1 cellular context compared by ENCODE assay signal in the genomic region with DNA sequence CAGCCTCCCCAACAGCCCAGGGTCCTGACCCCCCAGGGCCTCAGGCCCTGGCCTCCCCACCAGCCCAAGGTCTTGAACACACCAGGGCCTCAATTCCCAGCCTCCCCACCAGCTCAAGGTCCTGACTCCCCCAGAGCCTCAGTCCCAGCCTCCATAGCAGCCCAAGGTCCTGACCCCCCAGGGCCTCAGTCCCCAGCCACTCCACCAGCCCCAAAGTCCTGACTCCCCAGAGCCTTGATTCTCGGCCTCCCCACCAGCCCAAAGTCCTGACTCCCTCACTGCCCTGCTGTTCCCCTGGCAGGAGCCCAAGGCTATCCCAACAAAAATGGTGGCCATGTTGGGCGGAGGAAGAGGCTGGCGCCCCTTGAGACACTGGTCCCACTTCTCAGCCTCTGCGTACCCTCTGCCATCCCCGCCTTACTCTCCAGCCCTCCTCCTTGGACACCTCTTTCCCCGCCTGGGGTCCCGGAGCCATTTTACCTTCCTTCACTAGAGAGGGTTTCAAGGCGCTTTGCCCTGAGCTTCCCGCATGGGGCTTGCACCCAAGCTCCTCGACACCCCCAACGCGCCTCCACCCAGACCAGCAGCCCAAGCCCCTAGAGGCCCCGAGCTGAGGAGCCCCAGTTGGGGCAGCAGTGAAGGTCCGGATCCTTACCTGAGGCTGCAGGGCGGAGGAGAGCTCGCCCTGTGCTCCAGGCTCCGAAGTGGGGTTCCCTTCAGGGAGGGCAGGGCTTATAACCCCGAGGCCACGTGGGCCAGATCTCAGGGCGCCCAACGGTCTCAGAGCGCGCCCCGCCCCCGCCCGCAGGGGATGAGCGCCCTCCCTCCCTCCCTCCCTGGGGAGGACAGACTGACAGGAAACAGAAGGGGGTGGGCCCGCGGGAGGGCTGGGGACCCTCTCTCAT.
A peak's percentile ranks its signal among the peaks of the same experiment; 100 is the strongest.
TF ChIP-seq lines count a peak whose summit lies in the region.

No MANE protein-coding gene starts in this region.

TF ChIP-seq in K562, 482 proteins besides CTCF, POLR2A, EP300 and RAD21 (continued from another document and continues in another):
- no peak for TF ChIP-seq FUS (optimal IDR thresholded peaks at IDR 0.05; ENCODE audit: low read depth, low read length)
- no peak for TF ChIP-seq ZNF589 (CRISPR knock-in tag; IDR thresholded peaks at IDR 0.05; ENCODE audit: low read depth)
- peak; percentile 93 for TF ChIP-seq TAF9B (IDR thresholded peaks at IDR 0.05; ENCODE audit: partially characterized antibody)
- no peak for TF ChIP-seq CCAR2 (IDR thresholded peaks at IDR 0.05; ENCODE audit: low read depth, low read length)
- no peak for TF ChIP-seq CEBPB (tag; IDR thresholded peaks at IDR 0.05)
- no peak for TF ChIP-seq ZNF124 (CRISPR knock-in tag; IDR thresholded peaks at IDR 0.05)
- TF ChIP-seq LEF1 (IDR thresholded peaks at IDR 0.05), result peak; percentile 71
- peak; percentile 28; the same call in 1 of the 2 replicates for TF ChIP-seq OTX1 (CRISPR knock-in tag; IDR thresholded peaks at IDR 0.05)
- TF ChIP-seq SAFB (IDR thresholded peaks at IDR 0.05; ENCODE audit: borderline replicate concordance, low read depth, low read length), result no peak
- TF ChIP-seq, protein P1, sequence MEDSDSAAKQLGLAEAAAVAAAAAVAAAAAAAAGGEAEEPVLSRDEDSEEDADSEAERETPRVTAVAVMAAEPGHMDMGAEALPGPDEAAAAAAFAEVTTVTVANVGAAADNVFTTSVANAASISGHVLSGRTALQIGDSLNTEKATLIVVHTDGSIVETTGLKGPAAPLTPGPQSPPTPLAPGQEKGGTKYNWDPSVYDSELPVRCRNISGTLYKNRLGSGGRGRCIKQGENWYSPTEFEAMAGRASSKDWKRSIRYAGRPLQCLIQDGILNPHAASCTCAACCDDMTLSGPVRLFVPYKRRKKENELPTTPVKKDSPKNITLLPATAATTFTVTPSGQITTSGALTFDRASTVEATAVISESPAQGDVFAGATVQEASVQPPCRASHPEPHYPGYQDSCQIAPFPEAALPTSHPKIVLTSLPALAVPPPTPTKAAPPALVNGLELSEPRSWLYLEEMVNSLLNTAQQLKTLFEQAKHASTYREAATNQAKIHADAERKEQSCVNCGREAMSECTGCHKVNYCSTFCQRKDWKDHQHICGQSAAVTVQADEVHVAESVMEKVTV (CRISPR knock-in tag; IDR thresholded peaks at IDR 0.05), result no peak; the same call in 1 of the 2 replicates
- peak; percentile 67 for TF ChIP-seq CXXC5 (CRISPR knock-in tag; IDR thresholded peaks at IDR 0.05)
- peak; percentile 99 for TF ChIP-seq CBX1 (IDR thresholded peaks at IDR 0.05; ENCODE audit: low read depth)
- no peak for TF ChIP-seq ZNF316 (IDR thresholded peaks at IDR 0.05)
- no peak for TF ChIP-seq TFAM (CRISPR knock-in tag; conservative IDR thresholded peaks at IDR 0.05)
- TF ChIP-seq SUPT5H (IDR thresholded peaks at IDR 0.05), result peak; percentile 100
- TF ChIP-seq, protein P2, sequence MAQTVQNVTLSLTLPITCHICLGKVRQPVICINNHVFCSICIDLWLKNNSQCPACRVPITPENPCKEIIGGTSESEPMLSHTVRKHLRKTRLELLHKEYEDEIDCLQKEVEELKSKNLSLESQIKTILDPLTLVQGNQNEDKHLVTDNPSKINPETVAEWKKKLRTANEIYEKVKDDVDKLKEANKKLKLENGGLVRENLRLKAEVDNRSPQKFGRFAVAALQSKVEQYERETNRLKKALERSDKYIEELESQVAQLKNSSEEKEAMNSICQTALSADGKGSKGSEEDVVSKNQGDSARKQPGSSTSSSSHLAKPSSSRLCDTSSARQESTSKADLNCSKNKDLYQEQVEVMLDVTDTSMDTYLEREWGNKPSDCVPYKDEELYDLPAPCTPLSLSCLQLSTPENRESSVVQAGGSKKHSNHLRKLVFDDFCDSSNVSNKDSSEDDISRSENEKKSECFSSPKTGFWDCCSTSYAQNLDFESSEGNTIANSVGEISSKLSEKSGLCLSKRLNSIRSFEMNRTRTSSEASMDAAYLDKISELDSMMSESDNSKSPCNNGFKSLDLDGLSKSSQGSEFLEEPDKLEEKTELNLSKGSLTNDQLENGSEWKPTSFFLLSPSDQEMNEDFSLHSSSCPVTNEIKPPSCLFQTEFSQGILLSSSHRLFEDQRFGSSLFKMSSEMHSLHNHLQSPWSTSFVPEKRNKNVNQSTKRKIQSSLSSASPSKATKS (CRISPR knock-in tag; IDR thresholded peaks at IDR 0.05), result no peak
- TF ChIP-seq, protein P3, sequence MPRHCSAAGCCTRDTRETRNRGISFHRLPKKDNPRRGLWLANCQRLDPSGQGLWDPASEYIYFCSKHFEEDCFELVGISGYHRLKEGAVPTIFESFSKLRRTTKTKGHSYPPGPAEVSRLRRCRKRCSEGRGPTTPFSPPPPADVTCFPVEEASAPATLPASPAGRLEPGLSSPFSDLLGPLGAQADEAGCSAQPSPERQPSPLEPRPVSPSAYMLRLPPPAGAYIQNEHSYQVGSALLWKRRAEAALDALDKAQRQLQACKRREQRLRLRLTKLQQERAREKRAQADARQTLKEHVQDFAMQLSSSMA (CRISPR knock-in tag; IDR thresholded peaks at IDR 0.05), result no peak
- TF ChIP-seq ZNF12 (CRISPR knock-in tag; IDR thresholded peaks at IDR 0.05), result peak; percentile 71; the same call in 1 of the 2 replicates
- TF ChIP-seq, protein P4, sequence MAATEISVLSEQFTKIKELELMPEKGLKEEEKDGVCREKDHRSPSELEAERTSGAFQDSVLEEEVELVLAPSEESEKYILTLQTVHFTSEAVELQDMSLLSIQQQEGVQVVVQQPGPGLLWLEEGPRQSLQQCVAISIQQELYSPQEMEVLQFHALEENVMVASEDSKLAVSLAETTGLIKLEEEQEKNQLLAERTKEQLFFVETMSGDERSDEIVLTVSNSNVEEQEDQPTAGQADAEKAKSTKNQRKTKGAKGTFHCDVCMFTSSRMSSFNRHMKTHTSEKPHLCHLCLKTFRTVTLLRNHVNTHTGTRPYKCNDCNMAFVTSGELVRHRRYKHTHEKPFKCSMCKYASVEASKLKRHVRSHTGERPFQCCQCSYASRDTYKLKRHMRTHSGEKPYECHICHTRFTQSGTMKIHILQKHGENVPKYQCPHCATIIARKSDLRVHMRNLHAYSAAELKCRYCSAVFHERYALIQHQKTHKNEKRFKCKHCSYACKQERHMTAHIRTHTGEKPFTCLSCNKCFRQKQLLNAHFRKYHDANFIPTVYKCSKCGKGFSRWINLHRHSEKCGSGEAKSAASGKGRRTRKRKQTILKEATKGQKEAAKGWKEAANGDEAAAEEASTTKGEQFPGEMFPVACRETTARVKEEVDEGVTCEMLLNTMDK (IDR thresholded peaks at IDR 0.05; ENCODE audit: borderline replicate concordance, insufficient read depth, low read depth, low read length, poor library complexity, severe bottlenecking), result no peak
- TF ChIP-seq BCOR (IDR thresholded peaks at IDR 0.05), result peak; percentile 48; the same call in 1 of the 2 replicates
- no peak; the same call in 1 of the 2 replicates for TF ChIP-seq ZNF57 (CRISPR knock-in tag; IDR thresholded peaks at IDR 0.05)
- no peak for TF ChIP-seq ZNF324 (CRISPR knock-in tag; IDR thresholded peaks at IDR 0.05)
- TF ChIP-seq TGIF2 (CRISPR knock-in tag; IDR thresholded peaks at IDR 0.05), result peak; percentile 72; the same call in 1 of the 2 replicates
- TF ChIP-seq POLR3A (IDR thresholded peaks at IDR 0.05; ENCODE audit: borderline replicate concordance, extremely low read depth, insufficient read depth, insufficient read length), result no peak
- TF ChIP-seq, protein P5, sequence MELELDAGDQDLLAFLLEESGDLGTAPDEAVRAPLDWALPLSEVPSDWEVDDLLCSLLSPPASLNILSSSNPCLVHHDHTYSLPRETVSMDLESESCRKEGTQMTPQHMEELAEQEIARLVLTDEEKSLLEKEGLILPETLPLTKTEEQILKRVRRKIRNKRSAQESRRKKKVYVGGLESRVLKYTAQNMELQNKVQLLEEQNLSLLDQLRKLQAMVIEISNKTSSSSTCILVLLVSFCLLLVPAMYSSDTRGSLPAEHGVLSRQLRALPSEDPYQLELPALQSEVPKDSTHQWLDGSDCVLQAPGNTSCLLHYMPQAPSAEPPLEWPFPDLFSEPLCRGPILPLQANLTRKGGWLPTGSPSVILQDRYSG (tag; conservative IDR thresholded peaks at IDR 0.05; ENCODE audit: low read depth), result no peak
- no peak for TF ChIP-seq KLF16 (IDR thresholded peaks at IDR 0.05)
- no peak for TF ChIP-seq ZNF217 (CRISPR knock-in tag; IDR thresholded peaks at IDR 0.05)
- peak; percentile 48 for TF ChIP-seq SOX6 (IDR thresholded peaks at IDR 0.05)
- TF ChIP-seq, protein P6, sequence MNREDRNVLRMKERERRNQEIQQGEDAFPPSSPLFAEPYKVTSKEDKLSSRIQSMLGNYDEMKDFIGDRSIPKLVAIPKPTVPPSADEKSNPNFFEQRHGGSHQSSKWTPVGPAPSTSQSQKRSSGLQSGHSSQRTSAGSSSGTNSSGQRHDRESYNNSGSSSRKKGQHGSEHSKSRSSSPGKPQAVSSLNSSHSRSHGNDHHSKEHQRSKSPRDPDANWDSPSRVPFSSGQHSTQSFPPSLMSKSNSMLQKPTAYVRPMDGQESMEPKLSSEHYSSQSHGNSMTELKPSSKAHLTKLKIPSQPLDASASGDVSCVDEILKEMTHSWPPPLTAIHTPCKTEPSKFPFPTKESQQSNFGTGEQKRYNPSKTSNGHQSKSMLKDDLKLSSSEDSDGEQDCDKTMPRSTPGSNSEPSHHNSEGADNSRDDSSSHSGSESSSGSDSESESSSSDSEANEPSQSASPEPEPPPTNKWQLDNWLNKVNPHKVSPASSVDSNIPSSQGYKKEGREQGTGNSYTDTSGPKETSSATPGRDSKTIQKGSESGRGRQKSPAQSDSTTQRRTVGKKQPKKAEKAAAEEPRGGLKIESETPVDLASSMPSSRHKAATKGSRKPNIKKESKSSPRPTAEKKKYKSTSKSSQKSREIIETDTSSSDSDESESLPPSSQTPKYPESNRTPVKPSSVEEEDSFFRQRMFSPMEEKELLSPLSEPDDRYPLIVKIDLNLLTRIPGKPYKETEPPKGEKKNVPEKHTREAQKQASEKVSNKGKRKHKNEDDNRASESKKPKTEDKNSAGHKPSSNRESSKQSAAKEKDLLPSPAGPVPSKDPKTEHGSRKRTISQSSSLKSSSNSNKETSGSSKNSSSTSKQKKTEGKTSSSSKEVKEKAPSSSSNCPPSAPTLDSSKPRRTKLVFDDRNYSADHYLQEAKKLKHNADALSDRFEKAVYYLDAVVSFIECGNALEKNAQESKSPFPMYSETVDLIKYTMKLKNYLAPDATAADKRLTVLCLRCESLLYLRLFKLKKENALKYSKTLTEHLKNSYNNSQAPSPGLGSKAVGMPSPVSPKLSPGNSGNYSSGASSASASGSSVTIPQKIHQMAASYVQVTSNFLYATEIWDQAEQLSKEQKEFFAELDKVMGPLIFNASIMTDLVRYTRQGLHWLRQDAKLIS (CRISPR knock-in tag; IDR thresholded peaks at IDR 0.05), result peak; percentile 100
- TF ChIP-seq, protein P7, sequence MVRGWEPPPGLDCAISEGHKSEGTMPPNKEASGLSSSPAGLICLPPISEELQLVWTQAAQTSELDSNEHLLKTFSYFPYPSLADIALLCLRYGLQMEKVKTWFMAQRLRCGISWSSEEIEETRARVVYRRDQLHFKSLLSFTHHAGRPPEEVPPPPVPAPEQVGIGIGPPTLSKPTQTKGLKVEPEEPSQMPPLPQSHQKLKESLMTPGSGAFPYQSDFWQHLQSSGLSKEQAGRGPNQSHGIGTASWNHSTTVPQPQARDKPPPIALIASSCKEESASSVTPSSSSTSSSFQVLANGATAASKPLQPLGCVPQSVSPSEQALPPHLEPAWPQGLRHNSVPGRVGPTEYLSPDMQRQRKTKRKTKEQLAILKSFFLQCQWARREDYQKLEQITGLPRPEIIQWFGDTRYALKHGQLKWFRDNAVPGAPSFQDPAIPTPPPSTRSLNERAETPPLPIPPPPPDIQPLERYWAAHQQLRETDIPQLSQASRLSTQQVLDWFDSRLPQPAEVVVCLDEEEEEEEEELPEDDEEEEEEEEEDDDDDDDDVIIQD (CRISPR knock-in tag; IDR thresholded peaks at IDR 0.05), result no peak
- TF ChIP-seq HDAC6 (IDR thresholded peaks at IDR 0.05; ENCODE audit: low read depth, low read length), result no peak
- TF ChIP-seq HDAC2 (IDR thresholded peaks at IDR 0.05), result no peak; the same call in 1 of the 2 replicates
- TF ChIP-seq TARDBP (IDR thresholded peaks at IDR 0.05), result no peak
- no peak for TF ChIP-seq ZNF707 (CRISPR knock-in tag; conservative IDR thresholded peaks at IDR 0.05)
- TF ChIP-seq IFI16 (CRISPR knock-in tag; IDR thresholded peaks at IDR 0.05), result no peak
- TF ChIP-seq ILF3 (IDR thresholded peaks at IDR 0.05; ENCODE audit: borderline replicate concordance), result peak; percentile 86
- no peak for TF ChIP-seq NBN (IDR thresholded peaks at IDR 0.05; ENCODE audit: low read depth)
- TF ChIP-seq SMARCE1 (IDR thresholded peaks at IDR 0.05), result no peak
- TF ChIP-seq CHCHD3 (CRISPR knock-in tag; IDR thresholded peaks at IDR 0.05), result peak; percentile 86; the same call in 1 of the 2 replicates
- TF ChIP-seq, protein P8, sequence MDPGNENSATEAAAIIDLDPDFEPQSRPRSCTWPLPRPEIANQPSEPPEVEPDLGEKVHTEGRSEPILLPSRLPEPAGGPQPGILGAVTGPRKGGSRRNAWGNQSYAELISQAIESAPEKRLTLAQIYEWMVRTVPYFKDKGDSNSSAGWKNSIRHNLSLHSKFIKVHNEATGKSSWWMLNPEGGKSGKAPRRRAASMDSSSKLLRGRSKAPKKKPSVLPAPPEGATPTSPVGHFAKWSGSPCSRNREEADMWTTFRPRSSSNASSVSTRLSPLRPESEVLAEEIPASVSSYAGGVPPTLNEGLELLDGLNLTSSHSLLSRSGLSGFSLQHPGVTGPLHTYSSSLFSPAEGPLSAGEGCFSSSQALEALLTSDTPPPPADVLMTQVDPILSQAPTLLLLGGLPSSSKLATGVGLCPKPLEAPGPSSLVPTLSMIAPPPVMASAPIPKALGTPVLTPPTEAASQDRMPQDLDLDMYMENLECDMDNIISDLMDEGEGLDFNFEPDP (CRISPR knock-in tag; IDR thresholded peaks at IDR 0.05), result no peak; the same call in none of the 2 replicates
- no peak for TF ChIP-seq ILK (tag; IDR thresholded peaks at IDR 0.05; ENCODE audit: borderline replicate concordance, low read depth)
- peak; percentile 84 to 97 for TF ChIP-seq SIN3A (IDR thresholded peaks at IDR 0.05; ENCODE audit: borderline replicate concordance in 2 of 2, control insufficient read depth in 1 of 2, low read depth in 2 of 2, low read length in 2 of 2)
- no peak for TF ChIP-seq HSF4 (CRISPR knock-in tag; IDR thresholded peaks at IDR 0.05; ENCODE audit: borderline replicate concordance)
- TF ChIP-seq SRSF7 (optimal IDR thresholded peaks at IDR 0.05; ENCODE audit: low read depth, low read length), result no peak
- TF ChIP-seq TCF7L2 (IDR thresholded peaks at IDR 0.05; ENCODE audit: low read depth, low read length), result no peak
- TF ChIP-seq ZNF436 (CRISPR knock-in tag; IDR thresholded peaks at IDR 0.05), result no peak
- peak; percentile 98 for TF ChIP-seq GTF2F1 (IDR thresholded peaks at IDR 0.05; ENCODE audit: low read depth, low read length)
- peak; percentile 82; the same call in 1 of the 2 replicates for TF ChIP-seq NFRKB (IDR thresholded peaks at IDR 0.05; ENCODE audit: low read depth)
